Comparison of ENCODE assay signal across 22 cellular contexts in the genomic region with DNA sequence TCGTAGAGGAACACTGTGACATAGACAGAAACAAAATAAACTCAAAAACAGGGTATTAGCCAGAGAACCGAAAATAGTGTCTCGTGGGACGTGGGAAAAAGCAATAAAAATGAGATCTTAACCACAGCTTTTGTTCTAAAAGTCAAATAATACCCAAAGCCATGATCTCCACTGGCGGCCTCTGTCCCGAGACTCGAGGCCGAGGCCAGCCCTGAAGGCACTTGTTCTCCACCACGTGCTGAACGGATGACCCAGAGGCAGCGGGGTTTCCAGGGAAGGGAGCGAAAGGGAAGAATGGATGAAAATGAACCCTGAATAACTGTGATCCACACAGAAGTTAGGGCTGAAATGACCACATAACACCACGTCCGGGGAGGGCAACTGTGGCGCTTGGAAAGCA.
"Had no signal": no experiment of that assay in that cellular context is flagged by ENCODE, and none has a peak within 500 bp of the region (broad histone marks: within the 10 kb centered on the region; RNA-seq: fewer than 3 reads in every experiment).

No MANE protein-coding gene starts in this region.

- H3K4me3 Mint-ChIP-seq: activated B cell treated with CpG ODN at 0.5 μM for 24 hours; activated CD4-positive, alpha-beta memory T cell treated with anti-CD3 and anti-CD28 coated beads for 36 hours; activated CD4-positive, alpha-beta T cell treated with anti-CD3 and anti-CD28 coated beads for 36 hours; activated naive CD4-positive, alpha-beta T cell treated with anti-CD3 and anti-CD28 coated beads for 36 hours; activated naive CD8-positive, alpha-beta T cell treated with anti-CD3 and anti-CD28 coated beads, Interleukin-2, amount 10 ng/mL, durations not matched to agents 7 days and 5 days; activated T-cell treated with anti-CD3 and anti-CD28 coated beads, Interleukin-2, amount 50 U/mL, for 72 hours; central memory CD8-positive, alpha-beta T cell; stimulated activated memory B cell treated with anti-CD40 and anti-IgM and Interleukin-4, amounts not matched to agents 10 μg/mL and 1 μg/mL and 100 μg/mL, for 72 hours; T-cell had no signal

- H3K4me2 ChIP-seq: smooth muscle cell had no signal

- H3K36me3 ChIP-seq: breast epithelium, colonic mucosa had no signal

- H3K4me1 ChIP-seq: breast epithelium, colonic mucosa had no signal

- DNase-seq: activated B cell treated with CpG ODN at 0.5 μM for 24 hours; activated CD4-positive, alpha-beta memory T cell treated with anti-CD3 and anti-CD28 coated beads for 36 hours; activated CD4-positive, alpha-beta T cell treated with anti-CD3 and anti-CD28 coated beads for 36 hours; activated effector memory CD4-positive, alpha-beta T cell treated with Interleukin-2 at 50 U/mL for 16 hours; activated naive CD4-positive, alpha-beta T cell treated with anti-CD3 and anti-CD28 coated beads for 36 hours; activated naive CD8-positive, alpha-beta T cell treated with anti-CD3 and anti-CD28 coated beads, Interleukin-2, amount 10 ng/mL, durations not matched to agents 7 days and 5 days; activated T-cell treated with anti-CD3 and anti-CD28 coated beads, Interleukin-2, amount 50 U/mL, for 72 hours; amniotic stem cell; colonic mucosa; foreskin fibroblast; left ventricle myocardium inferior; retina; sigmoid colon; stimulated activated CD4-positive, alpha-beta T cell treated with anti-CD3 and anti-CD28 coated beads, Interleukin-15, amount 100 ng/mL, for 24 hours; stomach; T-cell had no signal

- H3K27me3 ChIP-seq: breast epithelium, colonic mucosa, sigmoid colon, stomach, suprapubic skin, tibial nerve had no signal

- H3K27ac ChIP-seq: breast epithelium, colonic mucosa, left ventricle myocardium inferior, sigmoid colon, stomach, suprapubic skin had no signal

- H3K27me3 Mint-ChIP-seq: activated CD4-positive, alpha-beta T cell treated with anti-CD3 and anti-CD28 coated beads for 36 hours; activated naive CD8-positive, alpha-beta T cell treated with anti-CD3 and anti-CD28 coated beads, Interleukin-2, amount 10 ng/mL, durations not matched to agents 7 days and 5 days; central memory CD8-positive, alpha-beta T cell; T-cell had no signal

- H3K9me3 ChIP-seq: breast epithelium, colonic mucosa, sigmoid colon, stomach, suprapubic skin, tibial nerve had no signal

- H3K4me3 ChIP-seq: breast epithelium, colonic mucosa, left ventricle myocardium inferior, sigmoid colon, smooth muscle cell, stomach, suprapubic skin, tibial nerve had no signal

- H3K27ac Mint-ChIP-seq: activated B cell treated with CpG ODN at 0.5 μM for 24 hours; activated CD4-positive, alpha-beta memory T cell treated with anti-CD3 and anti-CD28 coated beads for 36 hours; activated CD4-positive, alpha-beta T cell treated with anti-CD3 and anti-CD28 coated beads for 36 hours; activated naive CD4-positive, alpha-beta T cell treated with anti-CD3 and anti-CD28 coated beads for 36 hours; activated naive CD8-positive, alpha-beta T cell treated with anti-CD3 and anti-CD28 coated beads, Interleukin-2, amount 10 ng/mL, durations not matched to agents 7 days and 5 days; activated T-cell treated with anti-CD3 and anti-CD28 coated beads, Interleukin-2, amount 50 U/mL, for 72 hours; stimulated activated memory B cell treated with anti-CD40 and anti-IgM and Interleukin-4, amounts not matched to agents 10 μg/mL and 1 μg/mL and 100 μg/mL, for 72 hours had no signal

- H3K9me3 Mint-ChIP-seq: activated CD4-positive, alpha-beta memory T cell treated with anti-CD3 and anti-CD28 coated beads for 36 hours; activated naive CD8-positive, alpha-beta T cell treated with anti-CD3 and anti-CD28 coated beads, Interleukin-2, amount 10 ng/mL, durations not matched to agents 7 days and 5 days; activated T-cell treated with anti-CD3 and anti-CD28 coated beads, Interleukin-2, amount 50 U/mL, for 72 hours; central memory CD8-positive, alpha-beta T cell; stimulated activated memory B cell treated with anti-CD40 and anti-IgM and Interleukin-4, amounts not matched to agents 10 μg/mL and 1 μg/mL and 100 μg/mL, for 72 hours; T-cell had no signal

- ATAC-seq: activated CD4-positive, alpha-beta T cell treated with anti-CD3 and anti-CD28 coated beads for 36 hours; activated T-cell treated with anti-CD3 and anti-CD28 coated beads, Interleukin-2, amount 50 U/mL, for 72 hours; T-cell had no signal
